Comparison of ENCODE assay signal across 9 cellular contexts in the genomic region with DNA sequence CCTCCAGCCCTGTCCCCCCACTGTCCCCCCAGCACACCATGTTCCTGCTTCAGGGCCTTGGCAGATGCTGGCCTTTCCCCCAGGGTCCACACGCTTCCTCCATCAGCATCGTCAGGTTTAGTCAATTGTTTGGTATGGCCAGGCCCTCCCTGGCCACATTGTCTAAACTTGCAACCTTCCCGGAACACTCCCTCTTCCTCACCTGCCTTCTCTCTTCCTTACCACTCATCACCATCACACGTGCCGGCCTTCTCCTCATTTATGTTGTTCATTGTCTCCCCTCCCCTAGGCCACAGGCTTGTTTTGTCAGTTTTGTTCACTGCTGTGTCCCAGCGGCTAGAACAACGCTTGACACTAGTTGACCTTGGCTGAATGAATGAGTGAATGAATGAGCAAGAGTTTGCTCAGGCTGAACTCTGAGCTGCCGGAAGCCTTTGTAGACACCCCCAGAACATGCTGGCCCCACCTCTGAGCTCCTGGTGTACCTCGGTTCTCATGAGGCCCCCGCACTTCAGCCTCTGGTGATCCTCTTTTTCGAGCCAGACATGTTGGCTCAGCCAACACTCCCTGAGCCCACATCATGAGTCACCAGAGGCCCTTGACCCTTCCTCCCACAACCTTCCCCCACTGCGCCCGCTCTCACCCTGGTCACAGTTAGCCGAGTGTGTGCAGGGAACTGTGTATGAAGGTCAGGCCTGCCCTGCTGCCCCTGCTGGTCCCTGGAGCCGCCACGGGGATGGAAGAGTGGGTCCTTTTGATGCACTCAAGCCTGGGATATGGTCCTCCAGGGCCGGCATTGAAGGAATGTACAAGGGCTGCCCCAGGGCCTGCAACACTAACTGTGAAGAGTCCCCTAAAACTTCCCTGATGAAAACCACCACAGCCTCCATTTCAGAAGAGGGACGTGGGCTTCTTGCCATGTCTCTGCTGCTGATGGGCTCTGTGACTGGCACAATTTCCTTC. TPM values are rescaled to one million over a fixed set of nuclear protein-coding genes. Genes with fewer than 3 reads are reported as not detected.
DNase-seq lines count a peak whose midpoint lies in the region; ATAC-seq, FAIRE-seq and TF ChIP-seq lines count a peak whose summit lies in the region.
"Had no signal": no experiment of that assay in that cellular context is flagged by ENCODE, and none has a peak within 500 bp of the region (broad histone marks: within the 10 kb centered on the region; RNA-seq: fewer than 3 reads in every experiment).

No MANE protein-coding gene starts in this region.

- no peaks in the 10 kb centered on the region for H3K9me3 Mint-ChIP-seq in natural killer cell
- H3K9me3 Mint-ChIP-seq: T-helper 1 cell treated with Interleukin-12 subunit alpha and Interleukin-12 subunit beta and Interleukin-4 antibody, amounts not matched to agents 30 μg/mL and 1 μg/mL, for 36 hours had no signal

- TF ChIP-seq CTCF in AG04450 (IDR thresholded peaks at IDR 0.05; ENCODE audit: low read depth, low read length) (no peak), PC-9 (conservative IDR thresholded peaks at IDR 0.05) (no peak), natural killer cell (IDR thresholded peaks at IDR 0.05) (no peak)

- no peaks in the 10 kb centered on the region for H4K20me1 ChIP-seq in PC-9 (ENCODE audit: insufficient read depth)

- H3K4me1 ChIP-seq in PC-9 (replicated peaks; ENCODE audit: insufficient read depth), result peaks cover 87% of the 10 kb centered on the region
- peaks cover 0 to 13% of the 10 kb centered on the region in 2 donors for H3K4me1 ChIP-seq in small intestine (ENCODE audit: control insufficient read depth in 2 of 2, insufficient read depth in 1 of 2, low read depth in 1 of 2, low read length in 1 of 2)

- H3K27ac Mint-ChIP-seq in natural killer cell, result peak overlapping the region; percentile 71 to 98
- H3K27ac Mint-ChIP-seq: T-helper 1 cell treated with Interleukin-12 subunit alpha and Interleukin-12 subunit beta and Interleukin-4 antibody, amounts not matched to agents 30 μg/mL and 1 μg/mL, for 36 hours had no signal

- H3K4me3 ChIP-seq in AG04450 (ENCODE audit: low read depth, low read length), result no peak overlapping the region
- H3K4me3 ChIP-seq in PC-9, result peak overlapping the region; percentile 14; the same call in 1 of the 2 replicates
- H3K4me3 ChIP-seq in small intestine (ENCODE audit: low read depth in 1 of 2, low read length in 2 of 2), result no peak overlapping the region
- no peak overlapping the region for H3K4me3 ChIP-seq in H7 (ENCODE audit: insufficient read depth, low read depth, low read length)

- CTCF ChIA-PET in AG04450 (lab: Charles Lee) (no interaction called here), PC-9 (lab: Charles Lee) (interaction anchor here (0.7 kb wide), 1 partner anchor 143 kb away, joined by 3 read pairs; no protein-coding TSS in a partner anchor)

- H3K27me3 Mint-ChIP-seq in natural killer cell (ENCODE audit: low read depth in 2 of 2), result peaks cover 0 to 3% of the 10 kb centered on the region in 2 donors

- DNase-seq in AG04450 (ENCODE audit: low read depth, low spot score), result peak; percentile 59
- DNase-seq in PC-9, result peak; percentile 85 to 92
- peak; percentile 76 for DNase-seq in epithelial cell of prostate (ENCODE audit: low read depth, low spot score)
- no peak for DNase-seq in natural killer cell
- no peak for DNase-seq in small intestine
- DNase-seq in H7, result no peak

- peak overlapping the region; percentile 75 for H3K4me2 ChIP-seq in PC-9

- intact Hi-C loops in PC-9 (cut with micrococcal nuclease; ENCODE audit: unreplicated experiment), result loop anchor here (1.0 kb wide), 5 partner anchors 9 to 150 kb away; no protein-coding TSS in a partner anchor
- intact Hi-C loops in natural killer cell (cut with micrococcal nuclease), result no loop called here

- TSS peak; percentile 66 for BruUV-seq in PC-9 (replicated peaks; lab: Mats Ljungman, UMichigan)

- H3F3A ChIP-seq in PC-9 (ENCODE audit: insufficient read depth, low read depth), result peaks cover 55% of the 10 kb centered on the region

- no peaks in the 10 kb centered on the region for H3K36me3 Mint-ChIP-seq in natural killer cell

- H2AFZ ChIP-seq in PC-9, result peak overlapping the region; percentile 56; the same call in 1 of the 2 replicates

- FAIRE-seq in small intestine (lab: Jason Lieb, UNC), result no peak

- H3K9me2 ChIP-seq in PC-9 (ENCODE audit: insufficient read depth), result no peaks in the 10 kb centered on the region

- ATAC-seq in natural killer cell (no peak), GM19395 (IDR thresholded peaks at IDR 0.05; ENCODE audit: unreplicated experiment) (no peak), GM21526 (IDR thresholded peaks at IDR 0.05; ENCODE audit: low FRiP score, unreplicated experiment) (no peak)

- H3K27me3 ChIP-seq in AG04450 (ENCODE audit: control insufficient read depth, insufficient read depth, low read length) (no peaks in the 10 kb centered on the region), PC-9 (ENCODE audit: insufficient read depth, low read depth) (no peaks in the 10 kb centered on the region), small intestine (ENCODE audit: control insufficient read depth in 2 of 2, insufficient read depth in 2 of 2, low read length in 2 of 2) (no peaks in the 10 kb centered on the region), H7 (ENCODE audit: control insufficient read depth, insufficient read depth, low read length) (no peaks in the 10 kb centered on the region)

- WGBS in small intestine, 3 donors, result 75 to 89% (median 84%) methylated on average over 17 of the region's 18 CpGs

- no peaks in the 10 kb centered on the region for H3K79me2 ChIP-seq in PC-9 (ENCODE audit: low read depth)

- H3K27ac ChIP-seq in AG04450 (ENCODE audit: low read depth, low read length) (peak overlapping the region; percentile 57), PC-9 (peak overlapping the region; percentile 96), epithelial cell of prostate (peak overlapping the region; percentile 83), small intestine (ENCODE audit: low read depth in 1 of 2, low read length in 1 of 2) (peak overlapping the region in 1 of 2 donors; percentile 46)

- POLR2A ChIA-PET in AG04450 (lab: Yijun Ruan, JAX), result interaction anchor here (0.5 to 4.4 kb wide), 3 partner anchors 9 to 146 kb away, joined by 3 to 27 read pairs (median 3); a partner anchor contains a TSS
- POLR2A ChIA-PET in PC-9 (lab: Charles Lee; ENCODE audit: unreplicated experiment), result interaction anchor here (0.6 to 1.1 kb wide), 2 partner anchors 97 to 147 kb away, joined by 4 to 13 read pairs; no protein-coding TSS in a partner anchor

- no peak overlapping the region for H3K4me3 Mint-ChIP-seq in natural killer cell
- H3K4me3 Mint-ChIP-seq: T-helper 1 cell treated with Interleukin-12 subunit alpha and Interleukin-12 subunit beta and Interleukin-4 antibody, amounts not matched to agents 30 μg/mL and 1 μg/mL, for 36 hours had no signal

- H3K36me3 ChIP-seq in PC-9 (ENCODE audit: low read depth) (no peaks in the 10 kb centered on the region), small intestine (ENCODE audit: control insufficient read depth in 2 of 2, insufficient read depth in 2 of 2, low read length in 2 of 2) (no peaks in the 10 kb centered on the region), H7 (replicated peaks; ENCODE audit: control insufficient read depth, insufficient read depth, low read length) (no peaks in the 10 kb centered on the region)

- H3K4me1 Mint-ChIP-seq in natural killer cell, result peaks cover 27 to 39% of the 10 kb centered on the region in 2 donors

- H3K9me3 ChIP-seq in AG04450 (ENCODE audit: control insufficient read depth, insufficient read depth, low read length) (no peaks in the 10 kb centered on the region; the same call in 1 of the 2 replicates), PC-9 (ENCODE audit: insufficient read depth, low read depth) (no peaks in the 10 kb centered on the region; the same call in 1 of the 2 replicates), small intestine (ENCODE audit: control insufficient read depth, low read depth) (no peaks in the 10 kb centered on the region)

RNA-seq across cellular contexts. Expression of a gene that starts 57.5 kb away (rescaled TPM):
- polyA plus RNA-seq in AG04450 (2011; rRNA removed) (14.2 and 16.1 TPM in 2 replicates), small intestine (10 to 100 TPM; 18.5 to 23.5 (median 23.2) TPM)
- 17.9 and 19.2 TPM in 2 replicates for polyA minus RNA-seq in AG04450 (2011; rRNA and poly(A)+ RNA removed)
- total RNA-seq in PC-9 (2021) (16.2 and 18.0 TPM in 2 replicates), natural killer cell (10 to 100 TPM; 17.4 to 25.7 (median 22.8) TPM)
- 30.2 and 41.3 TPM in 2 replicates for total RNA-seq in H7 (2014; rRNA removed; shearing (Covaris generic))

Comparison
In these comparisons a context has a peak if more than half of its experiments do, and no peak if none do; other contexts are left out.
1. DNase-seq: peak in AG04450 (single experiment), PC-9 (2 of 2) and epithelial cell of prostate (single experiment); none in natural killer cell (single experiment), small intestine (single experiment) and H7 (single experiment).